In genomic region chr7:28178537-28178936, GRCh38 we compare ENCODE assay signal across 9 cellular contexts. TPM values are rescaled to one million over a fixed set of nuclear protein-coding genes. Genes with fewer than 3 reads are reported as not detected.
A peak's percentile ranks its signal among the peaks of the same experiment; 100 is the strongest.
DNase-seq lines count a peak whose midpoint lies in the region; ATAC-seq and TF ChIP-seq lines count a peak whose summit lies in the region.
"Had no signal": no experiment of that assay in that cellular context is flagged by ENCODE, and none has a peak within 500 bp of the region (broad histone marks: within the 10 kb centered on the region; RNA-seq: fewer than 3 reads in every experiment).

No MANE protein-coding gene starts in this region.

- WGBS in body of pancreas, 2 donors = 47 to 53% methylated on average over 5 of the region's 5 CpGs

- POLR2A ChIA-PET in AG04450 (lab: Yijun Ruan, JAX) (no interaction called here), HCT116 (lab: Charles Lee) (no interaction called here)

- H3K27ac Mint-ChIP-seq in naive B cell = peak overlapping the region; percentile 13 to 96 (median 83)

- peak overlapping the region; percentile 76 for H3K4me2 ChIP-seq in HCT116 (ENCODE audit: low read length)

- H3K9me3 ChIP-seq in AG04450 (ENCODE audit: control insufficient read depth, insufficient read depth, low read length) (no peaks in the 10 kb centered on the region), HCT116 (ENCODE audit: control insufficient read depth in 1 of 2, insufficient read depth in 1 of 2, low read depth in 1 of 2, low read length in 2 of 2) (no peaks in the 10 kb centered on the region), body of pancreas (no peaks in the 10 kb centered on the region)

- H3K4me3 ChIP-seq in AG04450 (ENCODE audit: low read depth, low read length) = peak overlapping the region; percentile 77
- H3K4me3 ChIP-seq in HCT116 (replicated peaks in 1 of 2; ENCODE audit: low read depth in 1 of 2, low read length in 2 of 2) = no peak overlapping the region
- no peak overlapping the region for H3K4me3 ChIP-seq in body of pancreas

- H3K9me2 ChIP-seq in HCT116 (ENCODE audit: insufficient read depth) = no peaks in the 10 kb centered on the region

- no peaks in the 10 kb centered on the region for H4K20me1 ChIP-seq in HCT116 (ENCODE audit: insufficient read depth)

- H2AFZ ChIP-seq in HCT116 (ENCODE audit: low read depth, low read length, poor library complexity, severe bottlenecking) = no peak overlapping the region

- H3K27ac ChIP-seq in AG04450 (ENCODE audit: low read depth, low read length) (no peak overlapping the region), HCT116 (ENCODE audit: low read depth, low read length) (no peak overlapping the region), body of pancreas (peak overlapping the region in 3 of 4 donors; percentile 63 to 82 (median 78))

- H3K36me3 Mint-ChIP-seq in naive B cell = no peaks in the 10 kb centered on the region

- TF ChIP-seq POLR2A in HCT116 (IDR thresholded peaks at IDR 0.05; ENCODE audit: borderline replicate concordance, extremely low read depth, insufficient read depth, insufficient read length) = no peak
- TF ChIP-seq POLR2A in body of pancreas (IDR thresholded peaks at IDR 0.05) = no peak

- RAD21 ChIA-PET in HCT116 (lab: Charles Lee; ENCODE audit: low non-redundant PET in 1 of 2, low total read pairs in 2 of 2, uncharacterized antibody in 2 of 2, unreplicated experiment in 2 of 2) = no interaction called here

- TF ChIP-seq CTCF in AG04450 (IDR thresholded peaks at IDR 0.05; ENCODE audit: low read depth, low read length) (no peak), HCT116 (IDR thresholded peaks at IDR 0.05 in 2 of 3, conservative IDR thresholded peaks at IDR 0.05 in 1 of 3; ENCODE audit: borderline replicate concordance in 1 of 3, insufficient read depth in 1 of 3, low read depth in 2 of 3, low read length in 2 of 3) (no peak), body of pancreas (IDR thresholded peaks at IDR 0.05) (no peak)

- CTCF ChIA-PET in AG04450 (lab: Charles Lee) = no interaction called here
- CTCF ChIA-PET in HCT116 (lab: Charles Lee) = no interaction called here

- H3K4me1 Mint-ChIP-seq in naive B cell = peaks cover 58 to 73% (median 72%) of the 10 kb centered on the region in 3 donors

- H3K79me2 ChIP-seq in HCT116 (ENCODE audit: insufficient read depth, low read length) = no peaks in the 10 kb centered on the region

- H3K9ac ChIP-seq in HCT116 (ENCODE audit: low read length) = no peak overlapping the region

- DNase-seq in AG04450 (ENCODE audit: low read depth, low spot score) = no peak
- no peak for DNase-seq in HCT116 (ENCODE audit: low read depth, low spot score)
- DNase-seq in body of pancreas = no peak
- DNase-seq in naive B cell = no peak
- no peak for DNase-seq in stimulated activated CD4-positive, alpha-beta T cell treated with anti-CD3 and anti-CD28 coated beads, Interleukin-12 subunit alpha, Interleukin-12 subunit beta, amount 100 ng/mL, for 4 hours
- DNase-seq in inferior parietal cortex (ENCODE audit: extremely low spot score) = no peak
- DNase-seq: kidney glomerular epithelial cell had no signal

- no peak for ATAC-seq in HCT116
- ATAC-seq in body of pancreas = no peak
- ATAC-seq in naive B cell (ENCODE audit: low read depth in 2 of 2) = no peak
- no peak for ATAC-seq in HG03521 (IDR thresholded peaks at IDR 0.05; ENCODE audit: unreplicated experiment)
- no peak for ATAC-seq in GM19455 (IDR thresholded peaks at IDR 0.05; ENCODE audit: unreplicated experiment)

- intact Hi-C loops in HCT116 (cut with micrococcal nuclease) (no loop called here), body of pancreas (cut with DNase I) (no loop called here)

- H3K27me3 ChIP-seq in AG04450 (ENCODE audit: control insufficient read depth, insufficient read depth, low read length) (no peaks in the 10 kb centered on the region), HCT116 (ENCODE audit: insufficient read depth, low read length) (no peaks in the 10 kb centered on the region), body of pancreas (no peaks in the 10 kb centered on the region)

- peak overlapping the region; percentile 71 to 92 (median 89) for H3K4me3 Mint-ChIP-seq in naive B cell

- no peak for TF ChIP-seq RAD21 in HCT116 (IDR thresholded peaks at IDR 0.05; ENCODE audit: low read depth)

- no peaks in the 10 kb centered on the region for H3K27me3 Mint-ChIP-seq in naive B cell

- no TSS peak for BruUV-seq in HCT116 (replicated peaks; lab: Mats Ljungman, UMichigan)

- no peaks in the 10 kb centered on the region for H3K9me3 Mint-ChIP-seq in naive B cell

- H3K36me3 ChIP-seq in HCT116 (ENCODE audit: control insufficient read depth in 1 of 2, insufficient read depth in 2 of 2, low read length in 2 of 2) (no peaks in the 10 kb centered on the region), body of pancreas (replicated peaks in 1 of 2; ENCODE audit: insufficient read depth in 1 of 2, low read depth in 2 of 2) (no peaks in the 10 kb centered on the region)

- peaks cover 4 to 14% of the 10 kb centered on the region in 2 experiments; a peak in 3 of 4 replicates for H3K4me1 ChIP-seq in HCT116 (ENCODE audit: control insufficient read depth in 1 of 2, insufficient read depth in 2 of 2, low read length in 2 of 2)
- H3K4me1 ChIP-seq in body of pancreas = peaks cover 20% of the 10 kb centered on the region

TF ChIP-seq in HCT116, 20 proteins besides CTCF, POLR2A, EP300 and RAD21:
- no peak for TF ChIP-seq REST (IDR thresholded peaks at IDR 0.05; ENCODE audit: low read depth)
- TF ChIP-seq SP1 (IDR thresholded peaks at IDR 0.05; ENCODE audit: low read depth) = no peak
- TF ChIP-seq MAX (IDR thresholded peaks at IDR 0.05) = no peak
- no peak for TF ChIP-seq CEBPB (IDR thresholded peaks at IDR 0.05; ENCODE audit: low read depth)
- no peak for TF ChIP-seq JUND (IDR thresholded peaks at IDR 0.05)
- TF ChIP-seq ZFX (IDR thresholded peaks at IDR 0.05) = no peak
- no peak for TF ChIP-seq POLR2AphosphoS5 (IDR thresholded peaks at IDR 0.05; ENCODE audit: low read depth, low read length)
- no peak for TF ChIP-seq SRF (IDR thresholded peaks at IDR 0.05; ENCODE audit: low read depth)
- TF ChIP-seq EZH2phosphoT487 (IDR thresholded peaks at IDR 0.05; ENCODE audit: borderline replicate concordance) = no peak
- no peak for TF ChIP-seq SIN3A (IDR thresholded peaks at IDR 0.05; ENCODE audit: low read depth)
- TF ChIP-seq ZNF274 (IDR thresholded peaks at IDR 0.05; ENCODE audit: low read depth, low read length) = no peak
- TF ChIP-seq EGR1 (IDR thresholded peaks at IDR 0.05; ENCODE audit: low read depth) = no peak
- TF ChIP-seq TCF7L2 (IDR thresholded peaks at IDR 0.05; ENCODE audit: borderline replicate concordance, extremely low read depth, insufficient read depth, insufficient read length) = no peak
- TF ChIP-seq CBX3 (IDR thresholded peaks at IDR 0.05; ENCODE audit: low read depth) = no peak
- TF ChIP-seq EZH2 (IDR thresholded peaks at IDR 0.05) = no peak
TF ChIP-seq in HCT116: peak in this region for 0.

RNA-seq across cellular contexts. Expression of gene JAZF1, which starts 2.1 kb away (rescaled TPM):
- polyA plus RNA-seq in AG04450 (2011; rRNA removed) (18.0 and 20.8 TPM in 2 replicates), naive B cell (ENCODE audit: low read depth in 6 of 6) (10 to 100 TPM; 25.4 to 37.7 (median 28.3) TPM)
- 16.9 and 20.9 TPM in 2 replicates for polyA minus RNA-seq in AG04450 (2011; rRNA and poly(A)+ RNA removed)
- total RNA-seq in HCT116 (2021; ENCODE audit: unreplicated experiment) (3.4 TPM), body of pancreas (1 to 10 TPM; 4.0 to 4.9 TPM)
- polyA plus RNA-seq in HCT116 (2012) = 2.6 and 2.8 TPM in 2 replicates

Comparison
In these comparisons a context has a peak if more than half of its experiments do, and no peak if none do; other contexts are left out.
1. H3K27ac ChIP-seq: peak in body of pancreas (3 of 4); none in AG04450 (single experiment) and HCT116 (single experiment).